Comparison of ENCODE assay signal across 8 cellular contexts in genomic region chr11:86671386-86672006, GRCh38. TPM values are rescaled to one million over a fixed set of nuclear protein-coding genes. Genes with fewer than 3 reads are reported as not detected.
DNase-seq lines count a peak whose midpoint lies in the region; TF ChIP-seq lines count a peak whose summit lies in the region.

No MANE protein-coding gene starts in this region.

- peak in 1 of 3 experiments; percentile 11 for TF ChIP-seq CTCF in ascending aorta (IDR thresholded peaks at IDR 0.05)
- no peak for TF ChIP-seq CTCF in hepatocyte (IDR thresholded peaks at IDR 0.05; ENCODE audit: poor library complexity)
- TF ChIP-seq CTCF in prostate gland (IDR thresholded peaks at IDR 0.05), result no peak

- peak overlapping the region; percentile 93 to 94 for H3K27ac ChIP-seq in ascending aorta
- H3K27ac ChIP-seq in hepatocyte, result peak overlapping the region; percentile 78
- H3K27ac ChIP-seq in prostate gland, result peak overlapping the region; percentile 91 to 92

- peak overlapping the region; percentile 86 for H2AFZ ChIP-seq in hepatocyte

- no peaks in the 10 kb centered on the region for H3K9me2 ChIP-seq in hepatocyte (replicated peaks; ENCODE audit: insufficient read depth)

- H3K4me2 ChIP-seq in hepatocyte, result peak overlapping the region; percentile 94

- H3K36me3 ChIP-seq in ascending aorta, result no peaks in the 10 kb centered on the region
- no peaks in the 10 kb centered on the region for H3K36me3 ChIP-seq in hepatocyte (replicated peaks; ENCODE audit: insufficient read depth, low read depth)
- H3K36me3 ChIP-seq in prostate gland, result no peaks in the 10 kb centered on the region

- H3K4me1 Mint-ChIP-seq in activated naive CD4-positive, alpha-beta T cell treated with anti-CD3 and anti-CD28 coated beads, Interleukin-2, amount 10 ng/mL, durations not matched to agents 7 days and 5 days, result peaks cover 4% of the 10 kb centered on the region

- H3K79me2 ChIP-seq in hepatocyte, result no peaks in the 10 kb centered on the region

- 6% methylated on average over 32 of the region's 36 CpGs for WGBS in hepatocyte (ENCODE audit: low lambda C conversion rate, missing lambda C conversion rate)
- under 1% methylated on average over 36 of the region's 36 CpGs for WGBS in prostate gland

- H3K4me3 ChIP-seq in ascending aorta, result peak overlapping the region; percentile 81 to 95
- peak overlapping the region; percentile 72 for H3K4me3 ChIP-seq in hepatocyte
- H3K4me3 ChIP-seq in prostate gland, result peak overlapping the region; percentile 53 to 63

- H3K9me3 ChIP-seq in ascending aorta (no peaks in the 10 kb centered on the region), hepatocyte (ENCODE audit: low read depth) (no peaks in the 10 kb centered on the region), prostate gland (no peaks in the 10 kb centered on the region)

- TF ChIP-seq POLR2A in prostate gland (IDR thresholded peaks at IDR 0.05), result peak; percentile 43

- peaks cover 0 to 22% of the 10 kb centered on the region in 2 donors for H3K4me1 ChIP-seq in ascending aorta
- H3K4me1 ChIP-seq in hepatocyte (ENCODE audit: insufficient read depth), result peaks cover 10% of the 10 kb centered on the region
- H3K4me1 ChIP-seq in prostate gland (replicated peaks), result peaks cover 3% of the 10 kb centered on the region

- H3K4me3 Mint-ChIP-seq in activated naive CD4-positive, alpha-beta T cell treated with anti-CD3 and anti-CD28 coated beads, Interleukin-2, amount 10 ng/mL, durations not matched to agents 7 days and 5 days, result peak overlapping the region; percentile 69

- H3K36me3 Mint-ChIP-seq in activated naive CD4-positive, alpha-beta T cell treated with anti-CD3 and anti-CD28 coated beads, Interleukin-2, amount 10 ng/mL, durations not matched to agents 7 days and 5 days, result no peaks in the 10 kb centered on the region

- DNase-seq in activated naive CD4-positive, alpha-beta T cell treated with anti-CD3 and anti-CD28 coated beads, Interleukin-2, amount 10 ng/mL, durations not matched to agents 7 days and 5 days, result peak; percentile 32
- DNase-seq in activated naive CD4-positive, alpha-beta T cell treated with anti-CD3 and anti-CD28 coated beads, Interleukin-2, amount 50 U/mL, for 16 hours, result no peak
- DNase-seq in NCI-H1105 treated with DMSO at 0.1 percent for 48 hours (lab: John Stamatoyannopoulos, UW) (peak; percentile 65), ascending aorta (ENCODE audit: low spot score in 2 of 2) (peak in 1 of 2 donors; percentile 80), hepatocyte (ENCODE audit: low spot score) (peak; percentile 51), prostate gland (ENCODE audit: low spot score) (peak; percentile 87), inferior parietal cortex (ENCODE audit: extremely low spot score) (no peak), NOMO-1 treated with dmso at 0.1 percent for 144 hours (lab: John Stamatoyannopoulos, UW; ENCODE audit: unreplicated experiment) (no peak)

- no peaks in the 10 kb centered on the region for H3K9me3 Mint-ChIP-seq in activated naive CD4-positive, alpha-beta T cell treated with anti-CD3 and anti-CD28 coated beads, Interleukin-2, amount 10 ng/mL, durations not matched to agents 7 days and 5 days

- no peak overlapping the region for H3K27ac Mint-ChIP-seq in activated naive CD4-positive, alpha-beta T cell treated with anti-CD3 and anti-CD28 coated beads, Interleukin-2, amount 10 ng/mL, durations not matched to agents 7 days and 5 days

- H3K27me3 Mint-ChIP-seq in activated naive CD4-positive, alpha-beta T cell treated with anti-CD3 and anti-CD28 coated beads, Interleukin-2, amount 10 ng/mL, durations not matched to agents 7 days and 5 days, result peaks cover 39% of the 10 kb centered on the region

- CTCF ChIA-PET in activated naive CD4-positive, alpha-beta T cell treated with anti-CD3 and anti-CD28 coated beads, Interleukin-2, amount 10 ng/mL, durations not matched to agents 7 days and 5 days (lab: Charles Lee), result no interaction called here

- no peaks in the 10 kb centered on the region for H4K20me1 ChIP-seq in hepatocyte (ENCODE audit: insufficient read depth, poor library complexity, severe bottlenecking)

- H3K27me3 ChIP-seq in ascending aorta, result no peaks in the 10 kb centered on the region
- H3K27me3 ChIP-seq in hepatocyte, result peaks cover 3% of the 10 kb centered on the region
- no peaks in the 10 kb centered on the region for H3K27me3 ChIP-seq in prostate gland (replicated peaks; ENCODE audit: insufficient read depth)

- intact Hi-C loops in ascending aorta (cut with DNase I) (loop anchor here (2.0 to 5.0 kb wide), 5 partner anchors 29 to 214 kb away; partner anchors contain the start of gene PRSS23), prostate gland (cut with DNase I) (loop anchor here (5.0 kb wide), 2 partner anchors 49 to 131 kb away; partner anchors contain the start of gene PRSS23)

RNA-seq across cellular contexts. Expression of gene ME3, which starts 0.9 kb away (rescaled TPM):
- total RNA-seq in ascending aorta, result 34.2 TPM
- total RNA-seq in hepatocyte, result 16.1 and 16.2 TPM in 2 replicates
- polyA plus RNA-seq in hepatocyte, result 10.3 and 13.1 TPM in 2 replicates
- total RNA-seq in prostate gland, result 100 to 1,000 TPM in 1 of 2 donors, 10 to 100 TPM in 1; 31.4 to 107 TPM

Comparison
In these comparisons a context has a peak if more than half of its experiments do, and no peak if none do; other contexts are left out.
1. DNase-seq: peak in activated naive CD4-positive, alpha-beta T cell treated with anti-CD3 and anti-CD28 coated beads, Interleukin-2, amount 10 ng/mL, durations not matched to agents 7 days and 5 days (single experiment), NCI-H1105 treated with DMSO at 0.1 percent for 48 hours (single experiment), hepatocyte (single experiment) and prostate gland (single experiment); none in activated naive CD4-positive, alpha-beta T cell treated with anti-CD3 and anti-CD28 coated beads, Interleukin-2, amount 50 U/mL, for 16 hours (single experiment), inferior parietal cortex (single experiment) and NOMO-1 treated with dmso at 0.1 percent for 144 hours (single experiment).
2. Peak in every context shown above with its lines, with median percentiles within 50 percentile points of each other: H3K27ac ChIP-seq and H3K4me3 ChIP-seq.